In genomic region chr19:1324249-1324791, GRCh38 we compare ENCODE assay signal across 15 cellular contexts. TPM values are rescaled to one million over a fixed set of nuclear protein-coding genes. Genes with fewer than 3 reads are reported as not detected.
DNase-seq lines count a peak whose midpoint lies in the region; ATAC-seq, FAIRE-seq and TF ChIP-seq lines count a peak whose summit lies in the region.
"Had no signal": no experiment of that assay in that cellular context is flagged by ENCODE, and none has a peak within 500 bp of the region (broad histone marks: within the 10 kb centered on the region; RNA-seq: fewer than 3 reads in every experiment).

No MANE protein-coding gene starts in this region.

- H3K4me3 Mint-ChIP-seq in CD14-positive monocyte: peak overlapping the region; percentile 43 to 64
- H3K4me3 Mint-ChIP-seq in CD4-positive, alpha-beta T cell: no peak overlapping the region
- H3K4me3 Mint-ChIP-seq: memory B cell, type B pancreatic cell had no signal

- FAIRE-seq in endothelial cell of umbilical vein (lab: Jason Lieb, UNC): no peak

- no peaks in the 10 kb centered on the region for H3K79me2 ChIP-seq in endothelial cell of umbilical vein (ENCODE audit: control insufficient read depth, insufficient read depth, low read length)

- H2AFZ ChIP-seq in endothelial cell of umbilical vein (ENCODE audit: low read depth, low read length): peak overlapping the region; percentile 88

- ATAC-seq in psoas muscle: no peak
- ATAC-seq in CD4-positive, alpha-beta T cell (ENCODE audit: poor library complexity): no peak

- peaks cover 29 to 53% (median 42%) of the 10 kb centered on the region in 3 donors for H3K27me3 Mint-ChIP-seq in CD14-positive monocyte (ENCODE audit: low read depth in 3 of 3)
- peaks cover 33% of the 10 kb centered on the region for H3K27me3 Mint-ChIP-seq in CD4-positive, alpha-beta T cell

- H4K20me1 ChIP-seq in endothelial cell of umbilical vein (replicated peaks; ENCODE audit: control insufficient read depth, extremely low read depth, insufficient read depth, low read length): no peaks in the 10 kb centered on the region

- CTCF ChIA-PET in endothelial cell of umbilical vein (lab: Charles Lee): interaction anchor here (0.7 to 1.4 kb wide), 2 partner anchors 9 to 11 kb away, joined by 3 to 8 read pairs; no protein-coding TSS in a partner anchor
- CTCF ChIA-PET in CD4-positive, alpha-beta T cell (lab: Charles Lee): no interaction called here

- DNase-seq in CD14-positive monocyte (ENCODE audit: low spot score) (no peak), endothelial cell of umbilical vein (ENCODE audit: low read depth, low spot score) (no peak), psoas muscle (no peak), Peyer's patch (no peak), iPS-NIHi7 (ENCODE audit: extremely low spot score) (no peak)
- DNase-seq in stimulated activated CD4-positive, alpha-beta T cell treated with anti-CD3 and anti-CD28 coated beads, Interleukin-12 subunit alpha, Interleukin-12 subunit beta, amount 100 ng/mL, for 4 hours: no peak
- DNase-seq in CD4-positive, alpha-beta T cell: no peak
- DNase-seq: activated naive CD4-positive, alpha-beta T cell treated with anti-CD3 and anti-CD28 coated beads for 36 hours had no signal

- peak overlapping the region; percentile 72; the same call in 1 of the 2 replicates for H3K9ac ChIP-seq in HUES64 (ENCODE audit: low read depth, low read length)
- peak overlapping the region; percentile 8 for H3K9ac ChIP-seq in endothelial cell of umbilical vein (replicated peaks; ENCODE audit: extremely low read depth, insufficient read depth, low read length)

- H3K27ac ChIP-seq in HUES64 (ENCODE audit: low read depth, low read length): no peak overlapping the region
- no peak overlapping the region for H3K27ac ChIP-seq in endothelial cell of umbilical vein (ENCODE audit: insufficient read depth, low read depth, low read length)
- no peak overlapping the region for H3K27ac ChIP-seq in psoas muscle
- no peak overlapping the region for H3K27ac ChIP-seq in Peyer's patch
- no peak overlapping the region for H3K27ac ChIP-seq in CD4-positive, alpha-beta T cell (ENCODE audit: low read depth, low read length)
- H3K27ac ChIP-seq: ovary had no signal

- H3K9me3 ChIP-seq in HUES64 (ENCODE audit: insufficient read depth, low read depth, low read length): no peaks in the 10 kb centered on the region
- no peaks in the 10 kb centered on the region for H3K9me3 ChIP-seq in endothelial cell of umbilical vein (replicated peaks; ENCODE audit: control insufficient read depth, insufficient read depth, low read length)
- no peaks in the 10 kb centered on the region for H3K9me3 ChIP-seq in psoas muscle
- H3K9me3 ChIP-seq in Peyer's patch: no peaks in the 10 kb centered on the region
- H3K9me3 ChIP-seq in CD4-positive, alpha-beta T cell (ENCODE audit: control insufficient read depth, low read length): no peaks in the 10 kb centered on the region
- H3K9me3 ChIP-seq: ovary, SK-N-SH had no signal

- WGBS in HUES64: 81% methylated on average over 11 of the region's 12 CpGs
- WGBS in psoas muscle, 3 donors: 75 to 86% (median 78%) methylated on average over 11 to 12 of the region's 12 CpGs

- BruUV-seq in endothelial cell of umbilical vein (replicated peaks; lab: Mats Ljungman, UMichigan): no TSS peak

- intact Hi-C loops in CD14-positive monocyte (cut with micrococcal nuclease): no loop called here
- intact Hi-C loops in endothelial cell of umbilical vein (cut with micrococcal nuclease): no loop called here
- intact Hi-C loops in psoas muscle (cut with DNase I): loop anchor here in 1 of 2 donors (5.0 kb wide), 1 partner anchor 48 kb away; no protein-coding TSS in a partner anchor
- intact Hi-C loops in CD4-positive, alpha-beta T cell (cut with DNase I, micrococcal nuclease): no loop called here

- dilution Hi-C loops in endothelial cell of umbilical vein (cut with MboI; ENCODE audit: extremely low pct_ligation_motif_present, low sequenced_read_pairs): no loop called here

- POLR2A ChIA-PET in endothelial cell of umbilical vein (lab: Charles Lee): no interaction called here
- POLR2A ChIA-PET in CD4-positive, alpha-beta T cell (lab: Charles Lee): interaction anchor here (0.7 kb wide), 1 partner anchor 26 kb away, joined by 3 read pairs; no protein-coding TSS in a partner anchor

- H3K9me1 ChIP-seq in endothelial cell of umbilical vein (replicated peaks; ENCODE audit: control insufficient read depth, extremely low read depth, insufficient read depth, low read length): no peaks in the 10 kb centered on the region

- H3K4me3 ChIP-seq in HUES64 (ENCODE audit: low read length) (peak overlapping the region; percentile 58; the same call in 1 of the 2 replicates), endothelial cell of umbilical vein (replicated peaks in 1 of 3; ENCODE audit: insufficient read depth in 1 of 3, low read depth in 1 of 3, low read length in 3 of 3) (no peak overlapping the region), psoas muscle (peak overlapping the region; percentile 55), Peyer's patch (peak overlapping the region in 2 of 4 donors; percentile 30 to 43)

- TF ChIP-seq POLR2A in endothelial cell of umbilical vein (IDR thresholded peaks at IDR 0.05; ENCODE audit: low read depth, low read length) (no peak), Peyer's patch (IDR thresholded peaks at IDR 0.05) (no peak)

- peaks cover 0 to 9% (median 0%) of the 10 kb centered on the region in 7 donors for H3K9me3 Mint-ChIP-seq in CD14-positive monocyte
- no peaks in the 10 kb centered on the region for H3K9me3 Mint-ChIP-seq in CD4-positive, alpha-beta T cell
- H3K9me3 Mint-ChIP-seq: activated naive CD4-positive, alpha-beta T cell treated with anti-CD3 and anti-CD28 coated beads for 36 hours; memory B cell; type B pancreatic cell had no signal

- TF ChIP-seq CTCF in CD14-positive monocyte (IDR thresholded peaks at IDR 0.05) (no peak), endothelial cell of umbilical vein (IDR thresholded peaks at IDR 0.05; ENCODE audit: extremely low read depth in 1 of 2, insufficient read depth in 1 of 2, low read depth in 1 of 2, low read length in 2 of 2) (no peak), psoas muscle (IDR thresholded peaks at IDR 0.05) (no peak), Peyer's patch (IDR thresholded peaks at IDR 0.05) (no peak)
- no peak for TF ChIP-seq CTCF in CD4-positive, alpha-beta T cell (IDR thresholded peaks at IDR 0.05)

- H3K4me1 ChIP-seq in HUES64 (ENCODE audit: insufficient read depth, low read length) (no peaks in the 10 kb centered on the region), endothelial cell of umbilical vein (ENCODE audit: control insufficient read depth, extremely low read depth, insufficient read depth, low read length) (peaks cover 8% of the 10 kb centered on the region), psoas muscle (peaks cover 10% of the 10 kb centered on the region), Peyer's patch (peaks cover 0 to 11% (median 9%) of the 10 kb centered on the region in 4 donors)

- H3K4me1 Mint-ChIP-seq in CD14-positive monocyte: peaks cover 10% of the 10 kb centered on the region
- no peaks in the 10 kb centered on the region for H3K4me1 Mint-ChIP-seq in CD4-positive, alpha-beta T cell (ENCODE audit: low read depth)

- no peaks in the 10 kb centered on the region for H3K36me3 ChIP-seq in HUES64 (ENCODE audit: insufficient read depth, low read length)
- H3K36me3 ChIP-seq in endothelial cell of umbilical vein (ENCODE audit: control insufficient read depth in 2 of 2, extremely low read depth in 1 of 2, insufficient read depth in 2 of 2, low read length in 2 of 2): no peaks in the 10 kb centered on the region
- H3K36me3 ChIP-seq in psoas muscle (ENCODE audit: insufficient read depth in 1 of 2, low read depth in 1 of 2): no peaks in the 10 kb centered on the region
- no peaks in the 10 kb centered on the region for H3K36me3 ChIP-seq in Peyer's patch
- H3K36me3 ChIP-seq: ovary had no signal

- no peak overlapping the region for H3K4me2 ChIP-seq in endothelial cell of umbilical vein (ENCODE audit: insufficient read depth, low read length)

- no peak overlapping the region for H3K27ac Mint-ChIP-seq in CD14-positive monocyte
- H3K27ac Mint-ChIP-seq in CD4-positive, alpha-beta T cell: no peak overlapping the region
- H3K27ac Mint-ChIP-seq: activated naive CD4-positive, alpha-beta T cell treated with anti-CD3 and anti-CD28 coated beads for 36 hours; memory B cell; type B pancreatic cell had no signal

- H3K36me3 Mint-ChIP-seq in CD14-positive monocyte: no peaks in the 10 kb centered on the region
- H3K36me3 Mint-ChIP-seq in CD4-positive, alpha-beta T cell (ENCODE audit: low read depth): no peaks in the 10 kb centered on the region
- H3K36me3 Mint-ChIP-seq: type B pancreatic cell had no signal

- H3K27me3 ChIP-seq in HUES64 (ENCODE audit: insufficient read depth, low read length): peaks cover 4% of the 10 kb centered on the region
- no peaks in the 10 kb centered on the region for H3K27me3 ChIP-seq in endothelial cell of umbilical vein (ENCODE audit: control insufficient read depth in 2 of 2, insufficient read depth in 2 of 2, low read length in 2 of 2)
- peaks cover 0 to 62% (median 13%) of the 10 kb centered on the region in 3 donors for H3K27me3 ChIP-seq in psoas muscle (ENCODE audit: insufficient read depth in 3 of 3, low read length in 2 of 3)
- peaks cover 0 to 8% of the 10 kb centered on the region in 2 donors for H3K27me3 ChIP-seq in Peyer's patch
- H3K27me3 ChIP-seq in CD4-positive, alpha-beta T cell (ENCODE audit: control insufficient read depth, insufficient read depth, low read length): peaks cover 24% of the 10 kb centered on the region
- H3K27me3 ChIP-seq: ovary had no signal

RNA-seq across cellular contexts. Expression of gene EFNA2, which starts 38.6 kb away (rescaled TPM):
- polyA plus RNA-seq in CD14-positive monocyte: not detected
- polyA plus RNA-seq in HUES64 (2013, experiment 1 of 2): 7.6 TPM
- 12.2 TPM for polyA plus RNA-seq in HUES64 (2013, experiment 2 of 2)
- 1.1 and 2.5 TPM in 2 replicates for total RNA-seq in endothelial cell of umbilical vein
- 0.52 and 0.99 TPM in 2 replicates for polyA plus RNA-seq in endothelial cell of umbilical vein
- 0.31 and 0.58 TPM in 2 replicates for polyA plus RNA-seq in endothelial cell of umbilical vein (2011; cell fraction: cytosol; rRNA removed)
- 0.36 and 0.42 TPM in 2 replicates for polyA plus RNA-seq in endothelial cell of umbilical vein (2011; cell fraction: nucleus; rRNA removed)
- polyA plus RNA-seq in endothelial cell of umbilical vein (2012): 0.44 and 1.2 TPM in 2 replicates
- polyA minus RNA-seq in endothelial cell of umbilical vein: not detected in 2 replicates
- polyA minus RNA-seq in endothelial cell of umbilical vein (2011; cell fraction: cytosol; rRNA and poly(A)+ RNA removed): 2.5 TPM
- polyA minus RNA-seq in endothelial cell of umbilical vein (2011; cell fraction: nucleus; rRNA and poly(A)+ RNA removed): not detected in 2 replicates
- total RNA-seq in psoas muscle: not detected
- polyA plus RNA-seq in psoas muscle: not detected
- 10 to 100 TPM; 21.5 to 34.1 (median 32.3) TPM for total RNA-seq in Peyer's patch
- total RNA-seq in CD4-positive, alpha-beta T cell: not detected
- total RNA-seq: activated CD8-positive, alpha-beta memory T cell treated with anti-CD3 and anti-CD28 coated beads for 36 hours; activated naive CD4-positive, alpha-beta T cell treated with anti-CD3 and anti-CD28 coated beads for 36 hours; ovary had no signal
- polyA plus RNA-seq: BJ had no signal

RNA-seq across cellular contexts. Expression of gene FAM174C, which starts 49.0 kb away (rescaled TPM):
- 10 to 100 TPM; 40.0 to 56.2 TPM for polyA plus RNA-seq in CD14-positive monocyte
- 31.0 TPM for polyA plus RNA-seq in HUES64 (2013, experiment 1 of 2)
- polyA plus RNA-seq in HUES64 (2013, experiment 2 of 2): 30.9 TPM
- 46.7 and 47.5 TPM in 2 replicates for total RNA-seq in endothelial cell of umbilical vein
- 83.9 and 127 TPM in 2 replicates for polyA plus RNA-seq in endothelial cell of umbilical vein
- polyA plus RNA-seq in endothelial cell of umbilical vein (2011; cell fraction: cytosol; rRNA removed): 45.5 and 62.4 TPM in 2 replicates
- polyA plus RNA-seq in endothelial cell of umbilical vein (2011; cell fraction: nucleus; rRNA removed): 22.4 and 27.0 TPM in 2 replicates
- 36.7 and 43.6 TPM in 2 replicates for polyA plus RNA-seq in endothelial cell of umbilical vein (2012)
- 10.6 and 15.2 TPM in 2 replicates for polyA minus RNA-seq in endothelial cell of umbilical vein
- 70.9 TPM for polyA minus RNA-seq in endothelial cell of umbilical vein (2011; cell fraction: cytosol; rRNA and poly(A)+ RNA removed)
- 5.8 and 8.0 TPM in 2 replicates for polyA minus RNA-seq in endothelial cell of umbilical vein (2011; cell fraction: nucleus; rRNA and poly(A)+ RNA removed)
- 10 to 100 TPM in 3 of 4 donors, 1 to 10 TPM in 1; 9.0 to 18.1 (median 14.0) TPM for total RNA-seq in psoas muscle
- 10 to 100 TPM; 21.8 to 88.8 (median 47.6) TPM for polyA plus RNA-seq in psoas muscle
- total RNA-seq in Peyer's patch: 10 to 100 TPM; 39.6 to 87.7 (median 80.0) TPM
- total RNA-seq in CD4-positive, alpha-beta T cell: 10 to 100 TPM; 32.0 to 38.3 TPM

RNA-seq across cellular contexts. Expression of gene CIRBP, which starts 55.2 kb away (rescaled TPM):
- polyA plus RNA-seq in CD14-positive monocyte (10 to 100 TPM; 39.6 to 51.1 TPM), endothelial cell of umbilical vein (267 and 439 TPM in 2 replicates), psoas muscle (100 to 1,000 TPM; 249 to 321 (median 317) TPM)
- 162 TPM for polyA plus RNA-seq in HUES64 (2013, experiment 1 of 2)
- polyA plus RNA-seq in HUES64 (2013, experiment 2 of 2): 166 TPM
- total RNA-seq in endothelial cell of umbilical vein (225 and 229 TPM in 2 replicates), psoas muscle (100 to 1,000 TPM; 137 to 591 (median 245) TPM), Peyer's patch (100 to 1,000 TPM; 258 to 623 (median 458) TPM)
- polyA plus RNA-seq in endothelial cell of umbilical vein (2011; cell fraction: cytosol; rRNA removed): 345 and 381 TPM in 2 replicates
- polyA plus RNA-seq in endothelial cell of umbilical vein (2011; cell fraction: nucleus; rRNA removed): 851 and 1,301 TPM in 2 replicates
- polyA plus RNA-seq in endothelial cell of umbilical vein (2012): 199 and 231 TPM in 2 replicates
- 136 and 186 TPM in 2 replicates for polyA minus RNA-seq in endothelial cell of umbilical vein
- polyA minus RNA-seq in endothelial cell of umbilical vein (2011; cell fraction: cytosol; rRNA and poly(A)+ RNA removed): 43.9 TPM
- polyA minus RNA-seq in endothelial cell of umbilical vein (2011; cell fraction: nucleus; rRNA and poly(A)+ RNA removed): 105 and 121 TPM in 2 replicates
- 100 to 1,000 TPM; 614 to 628 TPM for total RNA-seq in CD4-positive, alpha-beta T cell

RNA-seq across cellular contexts. Expression of gene NDUFS7, which starts 59.4 kb away (rescaled TPM):
- polyA plus RNA-seq in CD14-positive monocyte (100 to 1,000 TPM; 211 to 232 TPM), endothelial cell of umbilical vein (224 and 352 TPM in 2 replicates), psoas muscle (100 to 1,000 TPM; 177 to 423 (median 294) TPM)
- polyA plus RNA-seq in HUES64 (2013, experiment 1 of 2): 63.8 TPM
- 73.9 TPM for polyA plus RNA-seq in HUES64 (2013, experiment 2 of 2)
- total RNA-seq in endothelial cell of umbilical vein (95.8 and 101 TPM in 2 replicates), psoas muscle (100 to 1,000 TPM; 230 to 338 (median 308) TPM), Peyer's patch (100 to 1,000 TPM in 3 of 4 donors, 10 to 100 TPM in 1; 99.9 to 165 (median 156) TPM)
- polyA plus RNA-seq in endothelial cell of umbilical vein (2011; cell fraction: cytosol; rRNA removed): 111 and 137 TPM in 2 replicates
- polyA plus RNA-seq in endothelial cell of umbilical vein (2011; cell fraction: nucleus; rRNA removed): 63.3 and 66.9 TPM in 2 replicates
- polyA plus RNA-seq in endothelial cell of umbilical vein (2012): 59.2 and 90.6 TPM in 2 replicates
- polyA minus RNA-seq in endothelial cell of umbilical vein: 31.8 and 37.6 TPM in 2 replicates
- 142 TPM for polyA minus RNA-seq in endothelial cell of umbilical vein (2011; cell fraction: cytosol; rRNA and poly(A)+ RNA removed)
- 14.0 and 19.4 TPM in 2 replicates for polyA minus RNA-seq in endothelial cell of umbilical vein (2011; cell fraction: nucleus; rRNA and poly(A)+ RNA removed)
- 10 to 100 TPM; 40.0 to 42.6 TPM for total RNA-seq in CD4-positive, alpha-beta T cell

Comparison
In these comparisons a context has a peak if more than half of its experiments do, and no peak if none do; other contexts are left out.
1. H3K4me3 ChIP-seq: peak in HUES64 (single experiment) and psoas muscle (single experiment); none in endothelial cell of umbilical vein (0 of 3).